8 cellular contexts compared by ENCODE assay signal in the genomic region with DNA sequence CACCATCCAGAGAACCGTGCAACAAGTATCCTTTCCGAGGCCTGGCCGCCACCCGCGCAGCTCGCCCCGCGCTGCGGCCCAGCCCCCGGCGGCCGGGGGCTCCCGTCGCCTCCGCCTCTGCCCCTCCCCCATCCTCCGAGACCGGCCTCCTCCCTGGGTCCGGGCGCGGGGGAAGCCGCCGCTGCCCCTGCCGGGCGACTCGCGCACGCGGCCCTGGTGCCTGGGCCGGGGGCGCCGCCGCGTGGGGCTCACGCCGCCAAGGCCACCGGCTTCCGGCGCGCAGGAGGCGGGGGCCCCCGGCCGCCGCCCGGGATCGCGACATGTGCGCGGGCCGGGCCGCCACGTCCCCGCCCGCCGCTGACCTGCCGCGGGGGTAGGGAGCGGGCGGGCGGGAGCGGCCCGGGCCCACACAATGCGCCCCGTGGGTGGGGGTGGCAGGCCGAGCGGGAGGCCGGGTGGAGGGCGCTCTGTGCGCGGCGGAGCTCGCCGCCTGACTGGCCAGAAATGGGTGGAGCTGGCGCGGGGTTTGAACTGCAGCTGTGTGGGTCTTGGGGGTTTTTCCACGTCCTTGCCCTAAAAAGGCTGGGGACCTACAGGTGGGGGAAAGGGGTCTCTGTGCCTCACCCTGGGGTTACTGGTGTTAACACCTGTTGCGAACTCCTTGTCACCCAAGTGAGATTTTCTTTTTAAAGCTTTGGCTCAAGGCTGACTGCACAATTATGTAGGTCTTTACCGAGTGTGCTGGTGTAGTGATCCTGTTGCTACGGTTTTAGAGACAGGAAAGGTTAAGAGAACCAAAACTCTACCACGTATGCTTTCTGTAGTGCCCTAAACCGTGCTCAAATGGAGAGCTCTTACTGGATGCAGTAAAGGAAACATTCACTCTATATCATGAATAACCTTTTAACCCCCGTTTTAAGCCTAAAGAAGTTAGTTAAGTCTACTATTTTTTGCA. TPM values are rescaled to one million over a fixed set of nuclear protein-coding genes. Genes with fewer than 3 reads are reported as not detected.
DNase-seq lines count a peak whose midpoint lies in the region; ATAC-seq and TF ChIP-seq lines count a peak whose summit lies in the region.

No MANE protein-coding gene starts in this region.

- H3K27ac Mint-ChIP-seq in natural killer cell = peak overlapping the region; percentile 93 to 97

- no peaks in the 10 kb centered on the region for H3K27me3 Mint-ChIP-seq in activated T-cell treated with anti-CD3 and anti-CD28 coated beads, Interleukin-2, amount 50 U/mL, for 4 hours (ENCODE audit: low read depth)
- H3K27me3 Mint-ChIP-seq in natural killer cell (ENCODE audit: low read depth in 2 of 2) = no peaks in the 10 kb centered on the region

- TF ChIP-seq POLR2A in esophagus squamous epithelium (IDR thresholded peaks at IDR 0.05) = no peak

- TF ChIP-seq CTCF in esophagus squamous epithelium (IDR thresholded peaks at IDR 0.05) = no peak
- TF ChIP-seq CTCF in natural killer cell (IDR thresholded peaks at IDR 0.05) = no peak

- peak; percentile 61 for ATAC-seq in HG02798 (IDR thresholded peaks at IDR 0.05; ENCODE audit: poor library complexity, unreplicated experiment)
- ATAC-seq in activated T-cell treated with anti-CD3 and anti-CD28 coated beads, Interleukin-2, amount 50 U/mL, for 4 hours = peak; percentile 49 to 63
- peak; percentile 60 to 69 (median 61) for ATAC-seq in natural killer cell

- H3K4me3 ChIP-seq in esophagus squamous epithelium = peak overlapping the region; percentile 83 to 92 (median 89)

- DNase-seq in SKM-1 treated with dmso at 0.1 percent for 144 hours (lab: John Stamatoyannopoulos, UW; ENCODE audit: unreplicated experiment) (peak; percentile 23), SKM-1 (lab: John Stamatoyannopoulos, UW; ENCODE audit: unreplicated experiment) (no peak), NCI-H748 (lab: John Stamatoyannopoulos, UW; ENCODE audit: unreplicated experiment) (peak; percentile 78), esophagus squamous epithelium (lab: John Stamatoyannopoulos, UW) (no peak), natural killer cell (peak; percentile 52)
- peak; percentile 40 for DNase-seq in activated T-cell treated with anti-CD3 and anti-CD28 coated beads, Interleukin-2, amount 50 U/mL, for 4 hours
- peak; percentile 45 for DNase-seq in stimulated activated naive CD4-positive, alpha-beta T cell treated with Interleukin-2 at 50 U/mL for 16 hours (lab: John Stamatoyannopoulos, UW)

- H3K9me3 ChIP-seq in esophagus squamous epithelium = no peaks in the 10 kb centered on the region

- intact Hi-C loops in esophagus squamous epithelium (cut with DNase I) (no loop called here), natural killer cell (cut with micrococcal nuclease) (loop anchor here (1.0 to 5.0 kb wide), 2 partner anchors 32 to 109 kb away; partner anchors contain the start of genes FCHO2 and TNPO1)

- H3K4me1 ChIP-seq in esophagus squamous epithelium = peaks cover 7 to 78% (median 32%) of the 10 kb centered on the region in 3 donors

- H3K27me3 ChIP-seq in esophagus squamous epithelium = no peaks in the 10 kb centered on the region

- no peaks in the 10 kb centered on the region for H3K9me3 Mint-ChIP-seq in activated T-cell treated with anti-CD3 and anti-CD28 coated beads, Interleukin-2, amount 50 U/mL, for 4 hours
- no peaks in the 10 kb centered on the region for H3K9me3 Mint-ChIP-seq in natural killer cell

- H3K36me3 Mint-ChIP-seq in activated T-cell treated with anti-CD3 and anti-CD28 coated beads, Interleukin-2, amount 50 U/mL, for 4 hours (ENCODE audit: insufficient read depth) = peaks cover 18% of the 10 kb centered on the region
- H3K36me3 Mint-ChIP-seq in natural killer cell = no peaks in the 10 kb centered on the region

- H3K4me1 Mint-ChIP-seq in activated T-cell treated with anti-CD3 and anti-CD28 coated beads, Interleukin-2, amount 50 U/mL, for 4 hours (ENCODE audit: low read depth) = peaks cover 63% of the 10 kb centered on the region
- peaks cover 51 to 53% of the 10 kb centered on the region in 2 donors for H3K4me1 Mint-ChIP-seq in natural killer cell

- peak overlapping the region; percentile 90 to 96 (median 92) for H3K27ac ChIP-seq in esophagus squamous epithelium

- H3K36me3 ChIP-seq in esophagus squamous epithelium = peaks cover 0 to 11% (median 0%) of the 10 kb centered on the region in 3 donors

- 0% methylated on average over 5 to 20 of the region's 81 CpGs for WGBS in esophagus squamous epithelium, 2 donors

- peak overlapping the region; percentile 98 for H3K4me3 Mint-ChIP-seq in activated T-cell treated with anti-CD3 and anti-CD28 coated beads, Interleukin-2, amount 50 U/mL, for 4 hours
- H3K4me3 Mint-ChIP-seq in natural killer cell = peak overlapping the region; percentile 95

RNA-seq across cellular contexts. Expression of gene TNPO1, which starts 32.3 kb away (rescaled TPM):
- total RNA-seq in activated T-cell treated with anti-CD3 and anti-CD28 coated beads, Interleukin-2, amount 50 U/mL, for 4 hours = 100 to 1,000 TPM; 145 to 166 (median 152) TPM
- total RNA-seq in esophagus squamous epithelium = 10 to 100 TPM; 49.1 to 90.6 (median 78.0) TPM
- 10 to 100 TPM; 64.9 to 98.3 (median 97.6) TPM for total RNA-seq in natural killer cell

Comparison
In these comparisons a context has a peak if more than half of its experiments do, and no peak if none do; other contexts are left out.
1. DNase-seq: peak in SKM-1 treated with dmso at 0.1 percent for 144 hours (single experiment), NCI-H748 (single experiment), activated T-cell treated with anti-CD3 and anti-CD28 coated beads, Interleukin-2, amount 50 U/mL, for 4 hours (single experiment), natural killer cell (single experiment) and stimulated activated naive CD4-positive, alpha-beta T cell treated with Interleukin-2 at 50 U/mL for 16 hours (single experiment); none in SKM-1 (single experiment) and esophagus squamous epithelium (single experiment).
2. Peak in every context shown above with its lines, with median percentiles within 50 percentile points of each other: ATAC-seq.